Comparison of ENCODE assay signal across 15 cellular contexts in genomic region chr6:130600880-130601341, GRCh38.
DNase-seq lines count a peak whose midpoint lies in the region; ATAC-seq and TF ChIP-seq lines count a peak whose summit lies in the region.
"Had no signal": no experiment of that assay in that cellular context is flagged by ENCODE, and none has a peak within 500 bp of the region (broad histone marks: within the 10 kb centered on the region; RNA-seq: fewer than 3 reads in every experiment).

No MANE protein-coding gene starts in this region.

- no peaks in the 10 kb centered on the region for H3K9me3 Mint-ChIP-seq in natural killer cell

- no peaks in the 10 kb centered on the region for H3K27me3 ChIP-seq in brain microvascular endothelial cell (replicated peaks)
- H3K27me3 ChIP-seq in kidney epithelial cell (ENCODE audit: control insufficient read depth, insufficient read depth, low read length) = no peaks in the 10 kb centered on the region
- H3K27me3 ChIP-seq: stomach had no signal

- H3K36me3 ChIP-seq in brain microvascular endothelial cell (replicated peaks) (no peaks in the 10 kb centered on the region), kidney epithelial cell (ENCODE audit: control insufficient read depth, insufficient read depth, low read length) (no peaks in the 10 kb centered on the region)
- H3K36me3 ChIP-seq: stomach had no signal

- no peak overlapping the region for H3K4me3 ChIP-seq in AG10803 (ENCODE audit: low read length)
- H3K4me3 ChIP-seq in brain microvascular endothelial cell (ENCODE audit: low read depth, low read length) = no peak overlapping the region
- H3K4me3 ChIP-seq in kidney epithelial cell (ENCODE audit: low read depth, low read length) = no peak overlapping the region
- H3K4me3 ChIP-seq: stomach had no signal

- no peak overlapping the region for H3K4me3 Mint-ChIP-seq in natural killer cell
- H3K4me3 Mint-ChIP-seq: activated CD4-positive, alpha-beta memory T cell treated with anti-CD3 and anti-CD28 coated beads, Interleukin-2, amount 10 ng/mL, durations not matched to agents 7 days and 5 days had no signal

- no peak overlapping the region for H3K27ac Mint-ChIP-seq in natural killer cell
- H3K27ac Mint-ChIP-seq: activated CD4-positive, alpha-beta memory T cell treated with anti-CD3 and anti-CD28 coated beads, Interleukin-2, amount 10 ng/mL, durations not matched to agents 7 days and 5 days had no signal

- peaks cover 3 to 7% of the 10 kb centered on the region in 2 donors for H3K27me3 Mint-ChIP-seq in natural killer cell (ENCODE audit: low read depth in 2 of 2)
- H3K27me3 Mint-ChIP-seq: activated CD4-positive, alpha-beta memory T cell treated with anti-CD3 and anti-CD28 coated beads, Interleukin-2, amount 10 ng/mL, durations not matched to agents 7 days and 5 days had no signal

- no peaks in the 10 kb centered on the region for H3K4me1 Mint-ChIP-seq in natural killer cell

- DNase-seq in AG10803 (ENCODE audit: low read depth) = peak; percentile 96
- peak; percentile 45 for DNase-seq in LHCN-M2 (ENCODE audit: low read depth)
- peak; percentile 59 for DNase-seq in brain microvascular endothelial cell
- DNase-seq in kidney epithelial cell (ENCODE audit: low read depth) = peak; percentile 43
- DNase-seq in NCI-H1092 treated with DMSO at 0.1 percent for 48 hours (lab: John Stamatoyannopoulos, UW) = no peak
- no peak for DNase-seq in DMS153 treated with DMSO at 0.1 percent for 48 hours (lab: John Stamatoyannopoulos, UW; ENCODE audit: unreplicated experiment)
- no peak for DNase-seq in natural killer cell
- DNase-seq: activated CD4-positive, alpha-beta memory T cell treated with anti-CD3 and anti-CD28 coated beads, Interleukin-2, amount 10 ng/mL, durations not matched to agents 7 days and 5 days; C1 segment of cervical spinal cord; NCI-H1417 treated with DMSO at 0.1 percent for 48 hours; NCI-H524 treated with DMSO at 0.1 percent for 48 hours; retina; stomach had no signal

- ATAC-seq in natural killer cell (no peak), GM21786 (IDR thresholded peaks at IDR 0.05; ENCODE audit: unreplicated experiment) (no peak)
- ATAC-seq: Right ventricle myocardium inferior had no signal

- no peak for TF ChIP-seq CTCF in AG10803 (conservative IDR thresholded peaks at IDR 0.05; ENCODE audit: low read length)
- TF ChIP-seq CTCF in brain microvascular endothelial cell (IDR thresholded peaks at IDR 0.05; ENCODE audit: low read depth, low read length, missing control alignments) = no peak
- TF ChIP-seq CTCF in kidney epithelial cell (IDR thresholded peaks at IDR 0.05; ENCODE audit: insufficient read depth, low read length, poor library complexity, severe bottlenecking) = no peak
- TF ChIP-seq CTCF in natural killer cell (IDR thresholded peaks at IDR 0.05) = no peak

- H3K36me3 Mint-ChIP-seq in natural killer cell = no peaks in the 10 kb centered on the region

- in situ Hi-C loops in brain microvascular endothelial cell (cut with HindIII; ENCODE audit: low pct_ligation_motif_present, low sequenced_read_pairs) = no loop called here

- intact Hi-C loops in natural killer cell (cut with micrococcal nuclease) = no loop called here

- peak overlapping the region; percentile 93 for H3K27ac ChIP-seq in brain microvascular endothelial cell
- H3K27ac ChIP-seq: stomach had no signal

Comparison
In these comparisons a context has a peak if more than half of its experiments do, and no peak if none do; other contexts are left out.
1. DNase-seq: peak in AG10803 (single experiment), LHCN-M2 (single experiment), brain microvascular endothelial cell (single experiment) and kidney epithelial cell (single experiment); none in NCI-H1092 treated with DMSO at 0.1 percent for 48 hours (single experiment), DMS153 treated with DMSO at 0.1 percent for 48 hours (single experiment) and natural killer cell (single experiment).